Comparison of ENCODE assay signal across 9 cellular contexts in genomic region chr4:43968041-43968440, GRCh38.
"Had no signal": no experiment of that assay in that cellular context is flagged by ENCODE, and none has a peak within 500 bp of the region (broad histone marks: within the 10 kb centered on the region; RNA-seq: fewer than 3 reads in every experiment).

No MANE protein-coding gene starts in this region.

- H3K4me2 ChIP-seq: GM23338 had no signal

- H3K9me3 ChIP-seq: HAP-1 had no signal

- H3K36me3 ChIP-seq: HAP-1 had no signal

- H3K4me3 ChIP-seq: GM23248, GM23338, HAP-1 had no signal

- ATAC-seq: GM23338, HCT116 had no signal

- H2AFZ ChIP-seq: GM23248, GM23338 had no signal

- H3K27ac ChIP-seq: GM23248 had no signal

- DNase-seq: GM23248, GOT3, H7, H9, HCEC 1CT, HFFc6 had no signal

- H3K9ac ChIP-seq: GM23248 had no signal
